1 cellular context compared by ENCODE assay signal in the genomic region with DNA sequence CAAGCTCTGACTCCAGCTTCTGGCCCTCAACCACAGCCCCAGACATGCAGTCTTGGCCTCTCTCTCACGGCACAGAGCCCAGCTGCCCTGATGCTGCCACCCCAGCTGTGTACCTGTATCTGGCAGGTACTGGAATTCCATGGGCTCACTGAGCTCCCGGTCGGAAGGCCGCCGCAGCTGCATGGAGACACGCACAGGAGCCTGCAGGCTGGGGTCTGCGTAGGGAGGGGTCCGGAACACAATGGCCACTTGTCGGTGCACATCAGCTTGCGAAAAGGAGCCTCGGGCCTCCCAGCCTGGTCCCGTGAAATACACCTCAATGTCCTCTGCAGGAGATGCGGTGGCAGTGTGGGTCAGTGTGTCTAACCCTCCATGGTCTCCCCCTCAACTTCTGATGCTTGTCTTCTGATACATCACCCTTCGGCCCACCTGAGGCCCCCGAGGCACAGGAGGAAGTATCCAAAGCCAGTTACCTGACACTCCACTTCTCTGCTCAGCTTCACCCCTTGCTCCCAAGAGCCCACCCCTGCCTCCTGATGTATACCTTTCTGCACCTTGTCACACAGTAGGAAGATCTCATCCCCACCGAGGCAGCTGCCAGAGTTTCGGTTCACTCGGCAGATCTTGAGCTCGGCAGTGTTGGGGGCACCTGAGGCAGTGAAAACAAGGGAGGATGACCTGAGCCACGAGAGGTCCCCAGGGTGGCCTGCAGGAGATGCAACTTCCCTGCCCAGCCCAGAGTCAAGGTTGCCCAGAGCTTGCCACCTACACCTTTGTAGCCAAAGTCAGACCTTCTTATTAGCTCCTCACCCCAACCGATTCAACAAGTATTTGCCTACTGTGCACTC.
TF ChIP-seq lines count a peak whose summit lies in the region.

No MANE protein-coding gene starts in this region.

TF ChIP-seq in HepG2, 621 proteins besides CTCF, POLR2A, EP300 and RAD21:
- TF ChIP-seq, protein P1, sequence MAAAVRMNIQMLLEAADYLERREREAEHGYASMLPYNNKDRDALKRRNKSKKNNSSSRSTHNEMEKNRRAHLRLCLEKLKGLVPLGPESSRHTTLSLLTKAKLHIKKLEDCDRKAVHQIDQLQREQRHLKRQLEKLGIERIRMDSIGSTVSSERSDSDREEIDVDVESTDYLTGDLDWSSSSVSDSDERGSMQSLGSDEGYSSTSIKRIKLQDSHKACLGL (CRISPR knock-in tag; IDR thresholded peaks at IDR 0.05): no peak
- TF ChIP-seq ZNF232 (CRISPR knock-in tag; IDR thresholded peaks at IDR 0.05; ENCODE audit: borderline replicate concordance): no peak
- TF ChIP-seq, protein P2, sequence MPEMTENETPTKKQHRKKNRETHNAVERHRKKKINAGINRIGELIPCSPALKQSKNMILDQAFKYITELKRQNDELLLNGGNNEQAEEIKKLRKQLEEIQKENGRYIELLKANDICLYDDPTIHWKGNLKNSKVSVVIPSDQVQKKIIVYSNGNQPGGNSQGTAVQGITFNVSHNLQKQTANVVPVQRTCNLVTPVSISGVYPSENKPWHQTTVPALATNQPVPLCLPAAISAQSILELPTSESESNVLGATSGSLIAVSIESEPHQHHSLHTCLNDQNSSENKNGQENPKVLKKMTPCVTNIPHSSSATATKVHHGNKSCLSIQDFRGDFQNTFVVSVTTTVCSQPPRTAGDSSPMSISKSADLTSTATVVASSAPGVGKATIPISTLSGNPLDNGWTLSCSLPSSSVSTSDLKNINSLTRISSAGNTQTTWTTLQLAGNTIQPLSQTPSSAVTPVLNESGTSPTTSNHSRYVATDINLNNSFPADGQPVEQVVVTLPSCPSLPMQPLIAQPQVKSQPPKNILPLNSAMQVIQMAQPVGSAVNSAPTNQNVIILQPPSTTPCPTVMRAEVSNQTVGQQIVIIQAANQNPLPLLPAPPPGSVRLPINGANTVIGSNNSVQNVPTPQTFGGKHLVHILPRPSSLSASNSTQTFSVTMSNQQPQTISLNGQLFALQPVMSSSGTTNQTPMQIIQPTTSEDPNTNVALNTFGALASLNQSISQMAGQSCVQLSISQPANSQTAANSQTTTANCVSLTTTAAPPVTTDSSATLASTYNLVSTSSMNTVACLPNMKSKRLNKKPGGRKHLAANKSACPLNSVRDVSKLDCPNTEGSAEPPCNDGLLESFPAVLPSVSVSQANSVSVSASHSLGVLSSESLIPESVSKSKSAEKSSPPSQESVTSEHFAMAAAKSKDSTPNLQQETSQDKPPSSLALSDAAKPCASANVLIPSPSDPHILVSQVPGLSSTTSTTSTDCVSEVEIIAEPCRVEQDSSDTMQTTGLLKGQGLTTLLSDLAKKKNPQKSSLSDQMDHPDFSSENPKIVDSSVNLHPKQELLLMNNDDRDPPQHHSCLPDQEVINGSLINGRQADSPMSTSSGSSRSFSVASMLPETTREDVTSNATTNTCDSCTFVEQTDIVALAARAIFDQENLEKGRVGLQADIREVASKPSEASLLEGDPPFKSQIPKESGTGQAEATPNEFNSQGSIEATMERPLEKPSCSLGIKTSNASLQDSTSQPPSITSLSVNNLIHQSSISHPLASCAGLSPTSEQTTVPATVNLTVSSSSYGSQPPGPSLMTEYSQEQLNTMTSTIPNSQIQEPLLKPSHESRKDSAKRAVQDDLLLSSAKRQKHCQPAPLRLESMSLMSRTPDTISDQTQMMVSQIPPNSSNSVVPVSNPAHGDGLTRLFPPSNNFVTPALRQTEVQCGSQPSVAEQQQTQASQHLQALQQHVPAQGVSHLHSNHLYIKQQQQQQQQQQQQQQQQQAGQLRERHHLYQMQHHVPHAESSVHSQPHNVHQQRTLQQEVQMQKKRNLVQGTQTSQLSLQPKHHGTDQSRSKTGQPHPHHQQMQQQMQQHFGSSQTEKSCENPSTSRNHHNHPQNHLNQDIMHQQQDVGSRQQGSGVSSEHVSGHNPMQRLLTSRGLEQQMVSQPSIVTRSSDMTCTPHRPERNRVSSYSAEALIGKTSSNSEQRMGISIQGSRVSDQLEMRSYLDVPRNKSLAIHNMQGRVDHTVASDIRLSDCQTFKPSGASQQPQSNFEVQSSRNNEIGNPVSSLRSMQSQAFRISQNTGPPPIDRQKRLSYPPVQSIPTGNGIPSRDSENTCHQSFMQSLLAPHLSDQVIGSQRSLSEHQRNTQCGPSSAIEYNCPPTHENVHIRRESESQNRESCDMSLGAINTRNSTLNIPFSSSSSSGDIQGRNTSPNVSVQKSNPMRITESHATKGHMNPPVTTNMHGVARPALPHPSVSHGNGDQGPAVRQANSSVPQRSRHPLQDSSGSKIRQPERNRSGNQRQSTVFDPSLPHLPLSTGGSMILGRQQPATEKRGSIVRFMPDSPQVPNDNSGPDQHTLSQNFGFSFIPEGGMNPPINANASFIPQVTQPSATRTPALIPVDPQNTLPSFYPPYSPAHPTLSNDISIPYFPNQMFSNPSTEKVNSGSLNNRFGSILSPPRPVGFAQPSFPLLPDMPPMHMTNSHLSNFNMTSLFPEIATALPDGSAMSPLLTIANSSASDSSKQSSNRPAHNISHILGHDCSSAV (CRISPR knock-in tag; IDR thresholded peaks at IDR 0.05; ENCODE audit: borderline replicate concordance): no peak
- no peak for TF ChIP-seq KLF16 (CRISPR knock-in tag; IDR thresholded peaks at IDR 0.05)
- TF ChIP-seq AGO2 (optimal IDR thresholded peaks at IDR 0.05; ENCODE audit: low read depth, low read length): peak; percentile 24
- TF ChIP-seq NR2F1 (CRISPR knock-in tag; IDR thresholded peaks at IDR 0.05): no peak
